ENCODE assay signal across 23 cellular contexts in the genomic region with DNA sequence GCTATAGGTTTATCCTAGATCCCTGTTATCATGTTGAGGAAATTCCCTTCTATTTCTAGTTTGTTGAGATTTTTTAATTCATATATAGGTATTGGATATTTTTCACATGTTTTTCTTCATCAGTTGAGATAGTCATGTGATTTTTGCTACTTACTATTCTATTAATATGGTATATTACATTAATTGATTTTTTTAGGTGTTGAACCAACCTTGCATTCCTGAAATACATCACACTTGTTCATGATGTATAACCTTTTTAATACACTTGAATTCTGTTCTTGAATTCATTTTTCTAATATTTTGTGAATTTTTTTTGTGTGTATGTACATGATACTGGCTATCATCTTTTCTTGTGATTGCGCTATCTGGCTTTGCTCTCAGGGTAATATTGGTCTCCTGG. TPM values are rescaled to one million over a fixed set of nuclear protein-coding genes. Genes with fewer than 3 reads are reported as not detected.
"Had no signal": no experiment of that assay in that cellular context is flagged by ENCODE, and none has a peak within 500 bp of the region (broad histone marks: within the 10 kb centered on the region; RNA-seq: fewer than 3 reads in every experiment).

No MANE protein-coding gene starts in this region.

- DNase-seq: dermis blood vessel endothelial cell; dorsolateral prefrontal cortex; effector CD4-positive, alpha-beta T cell; effector memory CD4-positive, alpha-beta T cell; foreskin keratinocyte; gastrocnemius medialis; glutamatergic neuron; head of caudate nucleus; heart right ventricle; hippocampal formation; left cardiac atrium; left lung; left ventricle myocardium superior; lower lobe of right lung; mesenchymal stem cell; mucosa of descending colon; naive B cell; naive thymus-derived CD8-positive, alpha-beta T cell had no signal

- H3K27me3 ChIP-seq: dorsolateral prefrontal cortex, esophagus muscularis mucosa, foreskin keratinocyte, gastrocnemius medialis, heart right ventricle, left lung had no signal

- ATAC-seq: foreskin keratinocyte; gastrocnemius medialis; heart right ventricle; left cardiac atrium; left lung; left ventricle myocardium superior; lower lobe of right lung; mucosa of descending colon; naive thymus-derived CD8-positive, alpha-beta T cell had no signal

- FAIRE-seq: endothelial cell of umbilical vein, islet of Langerhans, keratinocyte had no signal

- H3K4me3 ChIP-seq: coronary artery, dorsolateral prefrontal cortex, esophagus muscularis mucosa, gastrocnemius medialis, heart right ventricle, left lung, lower lobe of right lung, mucosa of descending colon had no signal

- H3K27ac ChIP-seq: coronary artery, dorsolateral prefrontal cortex, esophagus muscularis mucosa, foreskin keratinocyte, gastrocnemius medialis, heart right ventricle, left lung, lower lobe of right lung had no signal

- H3K4me1 ChIP-seq: esophagus muscularis mucosa, foreskin keratinocyte, heart right ventricle, left lung, lower lobe of right lung had no signal

- H3K36me3 ChIP-seq: esophagus muscularis mucosa, gastrocnemius medialis, heart right ventricle, left lung, lower lobe of right lung had no signal

RNA-seq across cellular contexts. Expression of a gene that starts 25.5 kb away (rescaled TPM):
- total RNA-seq: naive thymus-derived CD8-positive, alpha-beta T cell had no signal
- polyA plus RNA-seq: naive thymus-derived CD8-positive, alpha-beta T cell had no signal
